Comparison of ENCODE assay signal across 15 cellular contexts in the genomic region with DNA sequence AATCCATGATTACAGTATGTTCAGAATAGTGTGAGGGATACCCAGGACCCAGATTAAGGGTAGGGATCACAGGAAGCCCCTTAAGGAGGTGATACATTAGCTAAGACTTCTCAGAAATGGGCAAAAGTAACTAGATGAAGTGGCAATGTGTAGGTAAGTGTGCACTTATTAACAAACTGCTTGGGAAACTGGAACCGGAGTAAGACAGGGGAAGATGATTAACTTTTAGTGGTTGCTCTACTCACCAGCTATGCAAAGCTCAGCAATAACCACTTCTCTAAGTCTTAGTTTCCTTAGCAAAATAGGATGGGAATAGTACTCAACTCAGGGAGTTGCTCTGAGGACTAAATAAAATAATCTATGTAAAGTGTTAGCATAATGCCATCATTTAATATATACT.
A peak's percentile ranks its signal among the peaks of the same experiment; 100 is the strongest.
DNase-seq lines count a peak whose midpoint lies in the region; ATAC-seq lines count a peak whose summit lies in the region.
"Had no signal": no experiment of that assay in that cellular context is flagged by ENCODE, and none has a peak within 500 bp of the region (broad histone marks: within the 10 kb centered on the region; RNA-seq: fewer than 3 reads in every experiment).

No MANE protein-coding gene starts in this region.

- ATAC-seq in GM18499 (IDR thresholded peaks at IDR 0.05; ENCODE audit: insufficient read depth, unreplicated experiment): peak; percentile 79
- peak; percentile 98 for ATAC-seq in GM19452 (IDR thresholded peaks at IDR 0.05; ENCODE audit: unreplicated experiment)
- ATAC-seq in HG02763 (IDR thresholded peaks at IDR 0.05; ENCODE audit: unreplicated experiment): peak; percentile 97
- ATAC-seq in HG03457 (IDR thresholded peaks at IDR 0.05; ENCODE audit: unreplicated experiment): peak; percentile 98
- ATAC-seq in activated T-helper 17 cell treated with anti-CD3 and anti-CD28 coated beads, Interleukin-2, amount 50 U/mL, for 72 hours (replicated peaks): no peak
- ATAC-seq: A549 had no signal

- H3K36me3 Mint-ChIP-seq in activated T-helper 17 cell treated with anti-CD3 and anti-CD28 coated beads, Interleukin-2, amount 50 U/mL, for 72 hours (ENCODE audit: low read depth): no peaks in the 10 kb centered on the region

- H3K27ac Mint-ChIP-seq in activated T-helper 17 cell treated with anti-CD3 and anti-CD28 coated beads, Interleukin-2, amount 50 U/mL, for 72 hours: no peak overlapping the region
- H3K27ac Mint-ChIP-seq: nephron progenitor cell had no signal

- DNase-seq in NCI-H748 treated with DMSO at 0.1 percent for 48 hours (lab: John Stamatoyannopoulos, UW) (no peak), GDM1 (lab: John Stamatoyannopoulos, UW) (no peak), AML-193 (lab: John Stamatoyannopoulos, UW) (no peak)
- DNase-seq: DMS 273 treated with DMSO at 0.1 percent for 48 hours, islet precursor cell, NCI-H2171 treated with DMSO at 0.1 percent for 48 hours, nephron progenitor cell, PC-9, T1000 had no signal

- no peaks in the 10 kb centered on the region for H3K9me3 Mint-ChIP-seq in activated T-helper 17 cell treated with anti-CD3 and anti-CD28 coated beads, Interleukin-2, amount 50 U/mL, for 72 hours

- H3K27me3 Mint-ChIP-seq in activated T-helper 17 cell treated with anti-CD3 and anti-CD28 coated beads, Interleukin-2, amount 50 U/mL, for 72 hours: no peaks in the 10 kb centered on the region

- H3K4me3 Mint-ChIP-seq in activated T-helper 17 cell treated with anti-CD3 and anti-CD28 coated beads, Interleukin-2, amount 50 U/mL, for 72 hours: no peak overlapping the region
- H3K4me3 Mint-ChIP-seq: nephron progenitor cell had no signal

- no peaks in the 10 kb centered on the region for H3K4me1 Mint-ChIP-seq in activated T-helper 17 cell treated with anti-CD3 and anti-CD28 coated beads, Interleukin-2, amount 50 U/mL, for 72 hours
- H3K4me1 Mint-ChIP-seq: nephron progenitor cell had no signal
